ENCODE assay signal across 9 cellular contexts in genomic region chr20:62980970-62981369, GRCh38.
DNase-seq lines count a peak whose midpoint lies in the region; ATAC-seq lines count a peak whose summit lies in the region.
"Had no signal": no experiment of that assay in that cellular context is flagged by ENCODE, and none has a peak within 500 bp of the region (broad histone marks: within the 10 kb centered on the region; RNA-seq: fewer than 3 reads in every experiment).

No MANE protein-coding gene starts in this region.

- DNase-seq in NCI-H1417 (lab: John Stamatoyannopoulos, UW) (peak in 2 of 3 experiments; percentile 98 to 99), NCI-H1417 treated with DMSO at 0.1 percent for 48 hours (lab: John Stamatoyannopoulos, UW) (no peak), NCI-H526 treated with DMSO at 0.1 percent for 48 hours (lab: John Stamatoyannopoulos, UW) (peak; percentile 48), activated gamma-delta T cell (lab: John Stamatoyannopoulos, UW) (peak; percentile 34), GOT3 (lab: John Stamatoyannopoulos, UW) (no peak), HPDE6-E6E7 (ENCODE audit: extremely low spot score) (no peak)
- DNase-seq in stimulated activated CD4-positive, alpha-beta T cell treated with anti-CD3 and anti-CD28 coated beads, Interleukin-4, amount 100 ng/mL, for 24 hours, result peak; percentile 33
- DNase-seq: NCI-H226 had no signal

- no peak for ATAC-seq in HG03045 (IDR thresholded peaks at IDR 0.05; ENCODE audit: unreplicated experiment)

Comparison
In these comparisons a context has a peak if more than half of its experiments do, and no peak if none do; other contexts are left out.
1. DNase-seq: peak in NCI-H1417 (2 of 3), NCI-H526 treated with DMSO at 0.1 percent for 48 hours (single experiment), activated gamma-delta T cell (single experiment) and stimulated activated CD4-positive, alpha-beta T cell treated with anti-CD3 and anti-CD28 coated beads, Interleukin-4, amount 100 ng/mL, for 24 hours (single experiment); none in NCI-H1417 treated with DMSO at 0.1 percent for 48 hours (single experiment), GOT3 (single experiment) and HPDE6-E6E7 (single experiment).